ENCODE assay signal across 8 cellular contexts in genomic region chrX:136879001-136879667, GRCh38. TPM values are rescaled to one million over a fixed set of nuclear protein-coding genes. Genes with fewer than 3 reads are reported as not detected.
A peak's percentile ranks its signal among the peaks of the same experiment; 100 is the strongest.
DNase-seq lines count a peak whose midpoint lies in the region; ATAC-seq and TF ChIP-seq lines count a peak whose summit lies in the region.

No MANE protein-coding gene starts in this region.

- ATAC-seq in gastroesophageal sphincter (no peak), GM18873 (IDR thresholded peaks at IDR 0.05; ENCODE audit: low FRiP score, unreplicated experiment) (no peak)

- intact Hi-C loops in sigmoid colon (cut with DNase I), result no loop called here

- WGBS in gastroesophageal sphincter (ENCODE audit: low coverage in 1 of 2), 2 donors, result 0 to 35% methylated on average over 9 of the region's 10 CpGs
- WGBS in sigmoid colon, 2 donors, result 4 to 5% methylated on average over 10 of the region's 10 CpGs

- TF ChIP-seq CTCF in gastroesophageal sphincter (IDR thresholded peaks at IDR 0.05) (no peak), sigmoid colon (IDR thresholded peaks at IDR 0.05) (no peak)

- H3K4me3 Mint-ChIP-seq in T-helper 2 cell treated with Interferon-gamma antibody and Interleukin-4, amounts not matched to agents 5 μg/mL and 100 μg/mL, for 36 hours, result peak overlapping the region; percentile 99

- H3K4me1 ChIP-seq in HAP-1 (peaks cover 12% of the 10 kb centered on the region), gastroesophageal sphincter (peaks cover 0 to 30% (median 0%) of the 10 kb centered on the region in 3 donors), sigmoid colon (peaks cover 0 to 13% (median 3%) of the 10 kb centered on the region in 4 donors)

- H3K9me3 ChIP-seq in HAP-1 (no peaks in the 10 kb centered on the region), gastroesophageal sphincter (no peaks in the 10 kb centered on the region), sigmoid colon (no peaks in the 10 kb centered on the region)

- no peaks in the 10 kb centered on the region for H3K9me3 Mint-ChIP-seq in T-helper 2 cell treated with Interferon-gamma antibody and Interleukin-4, amounts not matched to agents 5 μg/mL and 100 μg/mL, for 36 hours

- DNase-seq in HAP-1 (ENCODE audit: low spot score in 2 of 2), result no peak
- DNase-seq in T-helper 2 cell treated with Interferon-gamma antibody and Interleukin-4, amounts not matched to agents 5 μg/mL and 100 μg/mL, for 36 hours (ENCODE audit: low spot score), result no peak
- no peak for DNase-seq in sigmoid colon
- no peak for DNase-seq in stimulated activated CD8-positive, alpha-beta memory T cell treated with anti-CD3 and anti-CD28 coated beads, Interleukin-4, amount 100 ng/mL, for 48 hours
- DNase-seq in stimulated activated CD4-positive, alpha-beta T cell treated with anti-CD3 and anti-CD28 coated beads, Interleukin-12 subunit alpha, Interleukin-12 subunit beta, amount 100 ng/mL, for 4 hours, result no peak
- no peak for DNase-seq in activated CD4-positive, alpha-beta T cell treated with anti-CD3 and anti-CD28 coated beads for 4 hours

- peaks cover 12% of the 10 kb centered on the region for H3K4me1 Mint-ChIP-seq in T-helper 2 cell treated with Interferon-gamma antibody and Interleukin-4, amounts not matched to agents 5 μg/mL and 100 μg/mL, for 36 hours (ENCODE audit: low read depth)

- peak overlapping the region; percentile 99 for H3K4me3 ChIP-seq in HAP-1
- H3K4me3 ChIP-seq in gastroesophageal sphincter, result peak overlapping the region; percentile 78 to 91
- peak overlapping the region; percentile 66 to 78 (median 74) for H3K4me3 ChIP-seq in sigmoid colon

- H3K27me3 ChIP-seq in HAP-1 (ENCODE audit: low read depth), result no peaks in the 10 kb centered on the region
- H3K27me3 ChIP-seq in gastroesophageal sphincter, result no peaks in the 10 kb centered on the region
- no peaks in the 10 kb centered on the region for H3K27me3 ChIP-seq in sigmoid colon

- no peaks in the 10 kb centered on the region for H3K27me3 Mint-ChIP-seq in T-helper 2 cell treated with Interferon-gamma antibody and Interleukin-4, amounts not matched to agents 5 μg/mL and 100 μg/mL, for 36 hours (ENCODE audit: low read depth)

- peaks cover 47% of the 10 kb centered on the region for H3K36me3 Mint-ChIP-seq in T-helper 2 cell treated with Interferon-gamma antibody and Interleukin-4, amounts not matched to agents 5 μg/mL and 100 μg/mL, for 36 hours (ENCODE audit: low read depth)

- TF ChIP-seq POLR2A in gastroesophageal sphincter (IDR thresholded peaks at IDR 0.05), result no peak
- TF ChIP-seq POLR2A in sigmoid colon (IDR thresholded peaks at IDR 0.05), result no peak

- peak overlapping the region; percentile 98 for H3K27ac Mint-ChIP-seq in T-helper 2 cell treated with Interferon-gamma antibody and Interleukin-4, amounts not matched to agents 5 μg/mL and 100 μg/mL, for 36 hours

- no peak for TF ChIP-seq EP300 in gastroesophageal sphincter (IDR thresholded peaks at IDR 0.05)
- TF ChIP-seq EP300 in sigmoid colon (IDR thresholded peaks at IDR 0.05), result no peak

- H3K36me3 ChIP-seq in HAP-1 (replicated peaks), result peaks cover 62% of the 10 kb centered on the region
- peaks cover 0 to 42% of the 10 kb centered on the region in 2 donors for H3K36me3 ChIP-seq in gastroesophageal sphincter
- H3K36me3 ChIP-seq in sigmoid colon, result peaks cover 0 to 41% (median 22%) of the 10 kb centered on the region in 4 donors

- H3K27ac ChIP-seq in gastroesophageal sphincter (peak overlapping the region; percentile 91 to 97 (median 94)), sigmoid colon (peak overlapping the region; percentile 93 to 95 (median 94))

- in situ Hi-C loops in HAP-1 (cut with MboI; ENCODE audit: low sequenced_read_pairs), result no loop called here

RNA-seq across cellular contexts. Expression of gene RBMX, which starts 1.4 kb away (rescaled TPM):
- total RNA-seq in gastroesophageal sphincter, result 100 to 1,000 TPM; 158 to 329 (median 317) TPM
- 100 to 1,000 TPM; 173 to 334 (median 243) TPM for total RNA-seq in sigmoid colon
- polyA plus RNA-seq in sigmoid colon, result 100 to 1,000 TPM in 1 of 3 donors, 10 to 100 TPM in 2; 58.7 to 115 (median 88.9) TPM
